ENCODE assay signal across 8 cellular contexts in genomic region chr19:48933382-48933932, GRCh38. TPM values are rescaled to one million over a fixed set of nuclear protein-coding genes. Genes with fewer than 3 reads are reported as not detected.
DNase-seq lines count a peak whose midpoint lies in the region; ATAC-seq, FAIRE-seq and TF ChIP-seq lines count a peak whose summit lies in the region.

Gene DHDH (plus strand): TSS chr19:48933699. CDS start chr19:48933722, 23 bp downstream.

- H3K4me1 ChIP-seq in BE2C: no peaks in the 10 kb centered on the region
- 0 out of 2 replicates have a peak, but pooled peaks cover 8% of the 10 kb centered on the region for H3K4me1 ChIP-seq in GM23248 (ENCODE audit: insufficient read depth)
- peaks cover 20% of the 10 kb centered on the region for H3K4me1 ChIP-seq in mammary epithelial cell (ENCODE audit: insufficient read depth, low read length)

- peak; percentile 77 for DNase-seq in BE2C
- peak; percentile 71 for DNase-seq in GM23248
- peak; percentile 88 for DNase-seq in NCI-H2107 treated with DMSO at 0.1 percent for 48 hours (lab: John Stamatoyannopoulos, UW; ENCODE audit: unreplicated experiment)
- peak; percentile 98 for DNase-seq in WTC11 (ENCODE audit: low spot score)
- DNase-seq in mammary epithelial cell: peak; percentile 97
- peak; percentile 45 to 72 for DNase-seq in stimulated activated CD4-positive, alpha-beta T cell treated with anti-CD3 and anti-CD28 coated beads, Interleukin-12 subunit alpha, Interleukin-12 subunit beta, amount 100 ng/mL, for 24 hours (ENCODE audit: low read depth in 2 of 2)

- H3K79me2 ChIP-seq in GM23248 (ENCODE audit: insufficient read depth): no peaks in the 10 kb centered on the region
- no peaks in the 10 kb centered on the region for H3K79me2 ChIP-seq in mammary epithelial cell (ENCODE audit: insufficient read depth, low read length)

- intact Hi-C loops in mammary epithelial cell (cut with micrococcal nuclease): no loop called here

- H3K9me2 ChIP-seq in GM23248 (ENCODE audit: insufficient read depth): no peaks in the 10 kb centered on the region

- dilution Hi-C loops in mammary epithelial cell (cut with HindIII; ENCODE audit: low sequenced_read_pairs): no loop called here

- peak within 1 kb of the TSS; percentile 87 for H3K4me3 Mint-ChIP-seq in WTC11

- POLR2A ChIA-PET in WTC11 (lab: Charles Lee): interaction anchor here (1.0 to 1.9 kb wide), 5 partner anchors 15 to 138 kb away, joined by 3 to 5 read pairs (median 3); partner anchors contain the start of genes GYS1, NUCB1 and RUVBL2

- no peaks in the 10 kb centered on the region for H3K9me3 Mint-ChIP-seq in WTC11

- no peaks in the 10 kb centered on the region; the same call in 1 of the 2 replicates for H3K36me3 Mint-ChIP-seq in WTC11

- H3K27me3 ChIP-seq in BE2C (peaks cover 7% of the 10 kb centered on the region; the same call in 1 of the 2 replicates), GM23248 (replicated peaks; ENCODE audit: insufficient read depth) (peaks cover 5% of the 10 kb centered on the region; the same call in 1 of the 2 replicates), mammary epithelial cell (ENCODE audit: insufficient read depth, low read length) (no peaks in the 10 kb centered on the region)

- peaks cover 17% of the 10 kb centered on the region for H3K4me1 Mint-ChIP-seq in WTC11

- no TSS peak for BruUV-seq in mammary epithelial cell (replicated peaks; lab: Mats Ljungman, UMichigan)

- in situ Hi-C loops in GM23248 (cut with MboI) (no loop called here), mammary epithelial cell (cut with MboI; ENCODE audit: low sequenced_read_pairs in 2 of 2) (no loop called here)

- H3K4me2 ChIP-seq in GM23248 (ENCODE audit: unreplicated experiment) (peak within 1 kb of the TSS; percentile 93), mammary epithelial cell (ENCODE audit: insufficient read depth, low read depth, low read length) (peak within 1 kb of the TSS; percentile 96)

- peak within 1 kb of the TSS; percentile 34 for H3K27ac Mint-ChIP-seq in WTC11

- no peak within 1 kb of the TSS for H3K27ac ChIP-seq in GM23248
- peak within 1 kb of the TSS; percentile 70 for H3K27ac ChIP-seq in mammary epithelial cell (ENCODE audit: insufficient read depth, low read depth, low read length)

- no peak for TF ChIP-seq CTCF in BE2C (IDR thresholded peaks at IDR 0.05; ENCODE audit: low read depth, low read length)
- TF ChIP-seq CTCF in WTC11 (IDR thresholded peaks at IDR 0.05): no peak
- no peak for TF ChIP-seq CTCF in mammary epithelial cell (conservative IDR thresholded peaks at IDR 0.05 in 1 of 2, IDR thresholded peaks at IDR 0.05 in 1 of 2; ENCODE audit: extremely low read depth in 1 of 2, insufficient read depth in 1 of 2, low read depth in 1 of 2, low read length in 2 of 2)

- 2 to 3% methylated on average over 34 to 43 of the region's 43 CpGs for WGBS in GM23248 (ENCODE audit: low coverage in 1 of 2, low lambda C conversion rate in 2 of 2, missing lambda C conversion rate in 2 of 2), 2 experiments
- WGBS in mammary epithelial cell (ENCODE audit: low coverage, missing lambda C conversion rate): 0% methylated on average over 8 of the region's 43 CpGs

- H3K9ac ChIP-seq in GM23248 (peak within 1 kb of the TSS; percentile 35), mammary epithelial cell (ENCODE audit: insufficient read depth, low read length) (peak within 1 kb of the TSS; percentile 74)

- ATAC-seq in WTC11 (peak; percentile 94), GM21717 (IDR thresholded peaks at IDR 0.05; ENCODE audit: unreplicated experiment) (no peak)

- no peaks in the 10 kb centered on the region for H3K9me3 ChIP-seq in BE2C
- H3K9me3 ChIP-seq in GM23248 (ENCODE audit: low read depth): no peaks in the 10 kb centered on the region
- no peaks in the 10 kb centered on the region for H3K9me3 ChIP-seq in mammary epithelial cell (replicated peaks; ENCODE audit: insufficient read depth, low read length)

- peaks cover 5% of the 10 kb centered on the region; the same call in 1 of the 2 replicates for H3F3A ChIP-seq in GM23248 (ENCODE audit: insufficient read depth)

- peak; percentile 38 for FAIRE-seq in islet of Langerhans (lab: Jason Lieb, UNC)

- peak within 1 kb of the TSS; percentile 53 for H3K4me3 ChIP-seq in BE2C (ENCODE audit: low read depth, low read length)
- H3K4me3 ChIP-seq in GM23248: peak within 1 kb of the TSS; percentile 77
- peak within 1 kb of the TSS; percentile 39 to 64 (median 50) for H3K4me3 ChIP-seq in mammary epithelial cell (replicated peaks in 1 of 3; ENCODE audit: insufficient read depth in 1 of 3, low read depth in 2 of 3, low read length in 3 of 3)

- H4K20me1 ChIP-seq in GM23248 (ENCODE audit: insufficient read depth) (no peaks in the 10 kb centered on the region), mammary epithelial cell (ENCODE audit: insufficient read depth, low read length) (no peaks in the 10 kb centered on the region)

- peak within 1 kb of the TSS; percentile 90 for H2AFZ ChIP-seq in GM23248
- H2AFZ ChIP-seq in mammary epithelial cell (ENCODE audit: low read depth, low read length): peak within 1 kb of the TSS; percentile 94

- no peaks in the 10 kb centered on the region for H3K36me3 ChIP-seq in BE2C
- no peaks in the 10 kb centered on the region for H3K36me3 ChIP-seq in GM23248 (ENCODE audit: low read depth)
- no peaks in the 10 kb centered on the region for H3K36me3 ChIP-seq in mammary epithelial cell (ENCODE audit: insufficient read depth, low read length)

- CTCF ChIA-PET in WTC11 (lab: Charles Lee): interaction anchor here (0.6 to 2.6 kb wide), 14 partner anchors 13 to 127 kb away, joined by 3 to 33 read pairs (median 4); partner anchors contain the start of genes GYS1, NUCB1, PPP1R15A and RUVBL2
- CTCF ChIA-PET in mammary epithelial cell (lab: Charles Lee; ENCODE audit: low non-redundant PET): interaction anchor here (0.6 kb wide), 1 partner anchor 8 kb away, joined by 3 read pairs; no protein-coding TSS in a partner anchor

- H3K27me3 Mint-ChIP-seq in WTC11 (ENCODE audit: low read depth): peaks cover 53% of the 10 kb centered on the region

TF ChIP-seq in WTC11, 78 proteins besides CTCF, POLR2A, EP300 and RAD21 (continues in another document):
- TF ChIP-seq SP1 (CRISPR knock-in tag; conservative IDR thresholded peaks at IDR 0.05) (peak; percentile 89), RORB (CRISPR knock-in tag; IDR thresholded peaks at IDR 0.05) (no peak), EMX1 (CRISPR knock-in tag; IDR thresholded peaks at IDR 0.05) (no peak), ZNF281 (CRISPR knock-in tag; IDR thresholded peaks at IDR 0.05) (0 out of 2 replicates have a peak, but pooled peaks have one; percentile 34), E2F5 (CRISPR knock-in tag; IDR thresholded peaks at IDR 0.05) (peak; percentile 67; the same call in 1 of the 2 replicates), RELA (CRISPR knock-in tag; IDR thresholded peaks at IDR 0.05; ENCODE audit: borderline replicate concordance) (no peak)
- TF ChIP-seq, protein P1, sequence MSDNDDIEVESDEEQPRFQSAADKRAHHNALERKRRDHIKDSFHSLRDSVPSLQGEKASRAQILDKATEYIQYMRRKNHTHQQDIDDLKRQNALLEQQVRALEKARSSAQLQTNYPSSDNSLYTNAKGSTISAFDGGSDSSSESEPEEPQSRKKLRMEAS (CRISPR knock-in tag; IDR thresholded peaks at IDR 0.05): peak; percentile 87
- TF ChIP-seq, protein P2, sequence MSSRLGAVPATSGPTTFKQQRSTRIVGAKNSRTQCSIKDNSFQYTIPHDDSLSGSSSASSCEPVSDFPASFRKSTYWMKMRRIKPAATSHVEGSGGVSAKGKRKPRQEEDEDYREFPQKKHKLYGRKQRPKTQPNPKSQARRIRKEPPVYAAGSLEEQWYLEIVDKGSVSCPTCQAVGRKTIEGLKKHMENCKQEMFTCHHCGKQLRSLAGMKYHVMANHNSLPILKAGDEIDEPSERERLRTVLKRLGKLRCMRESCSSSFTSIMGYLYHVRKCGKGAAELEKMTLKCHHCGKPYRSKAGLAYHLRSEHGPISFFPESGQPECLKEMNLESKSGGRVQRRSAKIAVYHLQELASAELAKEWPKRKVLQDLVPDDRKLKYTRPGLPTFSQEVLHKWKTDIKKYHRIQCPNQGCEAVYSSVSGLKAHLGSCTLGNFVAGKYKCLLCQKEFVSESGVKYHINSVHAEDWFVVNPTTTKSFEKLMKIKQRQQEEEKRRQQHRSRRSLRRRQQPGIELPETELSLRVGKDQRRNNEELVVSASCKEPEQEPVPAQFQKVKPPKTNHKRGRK (CRISPR knock-in tag; IDR thresholded peaks at IDR 0.05; ENCODE audit: borderline replicate concordance): no peak

RNA-seq across cellular contexts. Expression of gene DHDH, which starts in this region (rescaled TPM):
- polyA plus RNA-seq in BE2C (2012; ENCODE audit: insufficient read depth, insufficient read length, low read depth): not detected
- total RNA-seq in GM23248 (2014; rRNA removed; shearing (Covaris generic)): not detected in 2 replicates
- polyA plus RNA-seq in GM23248 (2016; fragmentation: Nextera tagmentation; extraction: Ambion mirVana) (not detected in 2 replicates), mammary epithelial cell (3.7 TPM)
- total RNA-seq in WTC11 (2021) (3.0 to 3.4 TPM (median 3.1 TPM) in 3 replicates), mammary epithelial cell (1 to 10 TPM in 1 of 2 donors, under 1 TPM in 1; 0.33 to 3.0 TPM)
- polyA minus RNA-seq in mammary epithelial cell: 2.9 TPM

Comparison
In these comparisons a context has a peak if more than half of its experiments do, and no peak if none do; other contexts are left out.
1. Peak in DNase-seq, H3K4me3 ChIP-seq, H3K9ac ChIP-seq and H3K4me2 ChIP-seq in GM23248; RNA of the gene not detected or under 1 TPM.